In genomic region chrX:109614951-109615350, GRCh38 we compare ENCODE assay signal across 28 cellular contexts. TPM values are rescaled to one million over a fixed set of nuclear protein-coding genes. Genes with fewer than 3 reads are reported as not detected.
"Had no signal": no experiment of that assay in that cellular context is flagged by ENCODE, and none has a peak within 500 bp of the region (broad histone marks: within the 10 kb centered on the region; RNA-seq: fewer than 3 reads in every experiment).

No MANE protein-coding gene starts in this region.

- H3K27me3 ChIP-seq: transverse colon, upper lobe of right lung had no signal

- H3K4me3 ChIP-seq: heart left ventricle, left lung, lower lobe of right lung, pancreas, prostate gland, smooth muscle cell, transverse colon, upper lobe of right lung had no signal

- H3K4me1 ChIP-seq: heart left ventricle, left lung, lower lobe of right lung, pancreas, prostate gland, transverse colon, upper lobe of right lung had no signal

- H3K36me3 ChIP-seq: heart left ventricle, left lung, lower lobe of right lung, pancreas, prostate gland, transverse colon, upper lobe of right lung had no signal

- ATAC-seq: heart left ventricle; left colon; left lung; lower lobe of right lung; naive thymus-derived CD8-positive, alpha-beta T cell; pancreas; right cardiac atrium; sciatic nerve; stimulated activated memory B cell treated with anti-CD40 and anti-IgM and Interleukin-4, amounts not matched to agents 10 μg/mL and 1 μg/mL and 100 μg/mL, for 72 hours; stimulated activated naive CD8-positive, alpha-beta T cell treated with anti-CD3 and anti-CD28 coated beads, Interleukin-15, amount 100 ng/mL, for 72 hours; upper lobe of right lung had no signal

- H3K4me2 ChIP-seq: smooth muscle cell had no signal

- H3K27ac ChIP-seq: heart left ventricle, left lung, lower lobe of right lung, pancreas, prostate gland, transverse colon, upper lobe of right lung had no signal

- H3K9me3 ChIP-seq: heart left ventricle, left lung, lower lobe of right lung, pancreas, prostate gland, transverse colon, upper lobe of right lung had no signal

- DNase-seq: heart left ventricle; hypothalamus; kidney glomerular epithelial cell; left colon; left lung; lower lobe of right lung; mammary epithelial cell; mesenchymal stem cell; naive thymus-derived CD8-positive, alpha-beta T cell; nucleus accumbens; pancreas; posterior cingulate gyrus; retina; right cardiac atrium; stimulated activated CD4-positive, alpha-beta T cell treated with anti-CD3 and anti-CD28 coated beads, Interleukin-1b, Interleukin-23, amount 100 ng/mL, for 48 hours; stimulated activated CD4-positive, alpha-beta T cell treated with anti-CD3 and anti-CD28 coated beads, Interleukin-2, amount 100 ng/mL, for 48 hours; stimulated activated CD4-positive, alpha-beta T cell treated with anti-CD3 and anti-CD28 coated beads, Interleukin-4, amount 100 ng/mL, for 4 hours; stimulated activated CD8-positive, alpha-beta memory T cell treated with anti-CD3 and anti-CD28 coated beads, Interleukin-4, amount 100 ng/mL, for 48 hours; stimulated activated naive CD4-positive, alpha-beta T cell treated with Interleukin-2 at 50 U/mL for 16 hours; stimulated activated naive CD8-positive, alpha-beta T cell treated with anti-CD3 and anti-CD28 coated beads, Interleukin-15, amount 100 ng/mL, for 72 hours; substantia nigra; transverse colon; upper lobe of right lung had no signal

RNA-seq across cellular contexts. Expression of gene KCNE5, which starts 10.0 kb away (rescaled TPM):
- total RNA-seq: left colon, lower lobe of right lung, mononuclear cell, prostate gland, sciatic nerve, smooth muscle cell, transverse colon, upper lobe of right lung had no signal
- polyA plus RNA-seq: naive thymus-derived CD8-positive, alpha-beta T cell; pancreas had no signal
